1 cellular context compared by ENCODE assay signal in the genomic region with DNA sequence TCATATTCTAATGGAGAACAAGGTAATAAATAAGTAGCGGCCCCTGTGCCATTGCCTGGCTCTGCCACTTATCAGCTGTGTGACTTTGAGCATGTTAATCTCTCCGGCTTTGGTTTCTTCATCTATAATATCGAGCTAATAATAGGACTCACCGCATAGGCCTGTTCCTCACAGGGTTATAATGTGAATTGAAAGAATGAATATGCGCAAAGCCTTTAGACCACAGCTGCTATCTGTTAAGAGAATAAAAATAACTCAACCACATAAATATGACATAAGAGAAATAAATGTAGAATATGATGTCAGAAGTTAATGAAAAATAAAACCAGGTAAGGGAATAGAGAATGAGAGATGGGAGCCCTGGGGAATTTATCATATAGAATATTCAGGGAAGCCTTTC.
TF ChIP-seq lines count a peak whose summit lies in the region.

No MANE protein-coding gene starts in this region.

TF ChIP-seq in SK-N-SH treated with all-trans-retinoic acid at 6 μM for 48 hours, 23 proteins besides CTCF, POLR2A, EP300 and RAD21 (continued from another document):
- TF ChIP-seq ESRRG (CRISPR knock-in tag; IDR thresholded peaks at IDR 0.05) (no peak), ZFP3 (CRISPR knock-in tag; IDR thresholded peaks at IDR 0.05) (no peak), TOX (CRISPR knock-in tag; IDR thresholded peaks at IDR 0.05; ENCODE audit: borderline replicate concordance) (no peak)
- TF ChIP-seq, protein P1, sequence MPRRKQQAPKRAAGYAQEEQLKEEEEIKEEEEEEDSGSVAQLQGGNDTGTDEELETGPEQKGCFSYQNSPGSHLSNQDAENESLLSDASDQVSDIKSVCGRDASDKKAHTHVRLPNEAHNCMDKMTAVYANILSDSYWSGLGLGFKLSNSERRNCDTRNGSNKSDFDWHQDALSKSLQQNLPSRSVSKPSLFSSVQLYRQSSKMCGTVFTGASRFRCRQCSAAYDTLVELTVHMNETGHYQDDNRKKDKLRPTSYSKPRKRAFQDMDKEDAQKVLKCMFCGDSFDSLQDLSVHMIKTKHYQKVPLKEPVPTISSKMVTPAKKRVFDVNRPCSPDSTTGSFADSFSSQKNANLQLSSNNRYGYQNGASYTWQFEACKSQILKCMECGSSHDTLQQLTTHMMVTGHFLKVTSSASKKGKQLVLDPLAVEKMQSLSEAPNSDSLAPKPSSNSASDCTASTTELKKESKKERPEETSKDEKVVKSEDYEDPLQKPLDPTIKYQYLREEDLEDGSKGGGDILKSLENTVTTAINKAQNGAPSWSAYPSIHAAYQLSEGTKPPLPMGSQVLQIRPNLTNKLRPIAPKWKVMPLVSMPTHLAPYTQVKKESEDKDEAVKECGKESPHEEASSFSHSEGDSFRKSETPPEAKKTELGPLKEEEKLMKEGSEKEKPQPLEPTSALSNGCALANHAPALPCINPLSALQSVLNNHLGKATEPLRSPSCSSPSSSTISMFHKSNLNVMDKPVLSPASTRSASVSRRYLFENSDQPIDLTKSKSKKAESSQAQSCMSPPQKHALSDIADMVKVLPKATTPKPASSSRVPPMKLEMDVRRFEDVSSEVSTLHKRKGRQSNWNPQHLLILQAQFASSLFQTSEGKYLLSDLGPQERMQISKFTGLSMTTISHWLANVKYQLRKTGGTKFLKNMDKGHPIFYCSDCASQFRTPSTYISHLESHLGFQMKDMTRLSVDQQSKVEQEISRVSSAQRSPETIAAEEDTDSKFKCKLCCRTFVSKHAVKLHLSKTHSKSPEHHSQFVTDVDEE (CRISPR knock-in tag; IDR thresholded peaks at IDR 0.05) = no peak
- TF ChIP-seq, protein P2, sequence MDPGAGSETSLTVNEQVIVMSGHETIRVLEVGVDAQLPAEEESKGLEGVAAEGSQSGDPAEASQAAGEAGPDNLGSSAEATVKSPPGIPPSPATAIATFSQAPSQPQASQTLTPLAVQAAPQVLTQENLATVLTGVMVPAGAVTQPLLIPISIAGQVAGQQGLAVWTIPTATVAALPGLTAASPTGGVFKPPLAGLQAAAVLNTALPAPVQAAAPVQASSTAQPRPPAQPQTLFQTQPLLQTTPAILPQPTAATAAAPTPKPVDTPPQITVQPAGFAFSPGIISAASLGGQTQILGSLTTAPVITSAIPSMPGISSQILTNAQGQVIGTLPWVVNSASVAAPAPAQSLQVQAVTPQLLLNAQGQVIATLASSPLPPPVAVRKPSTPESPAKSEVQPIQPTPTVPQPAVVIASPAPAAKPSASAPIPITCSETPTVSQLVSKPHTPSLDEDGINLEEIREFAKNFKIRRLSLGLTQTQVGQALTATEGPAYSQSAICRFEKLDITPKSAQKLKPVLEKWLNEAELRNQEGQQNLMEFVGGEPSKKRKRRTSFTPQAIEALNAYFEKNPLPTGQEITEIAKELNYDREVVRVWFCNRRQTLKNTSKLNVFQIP (CRISPR knock-in tag; IDR thresholded peaks at IDR 0.05; ENCODE audit: borderline replicate concordance, low read depth) = no peak
